18 cellular contexts compared by ENCODE assay signal in genomic region chr14:77843155-77843554, GRCh38.
"Had no signal": no experiment of that assay in that cellular context is flagged by ENCODE, and none has a peak within 500 bp of the region (broad histone marks: within the 10 kb centered on the region; RNA-seq: fewer than 3 reads in every experiment).

No MANE protein-coding gene starts in this region.

- H3K4me1 Mint-ChIP-seq: activated naive CD8-positive, alpha-beta T cell treated with anti-CD3 and anti-CD28 coated beads, Interleukin-2, amount 50 U/mL, for 24 hours; mesothelial cell of epicardium had no signal

- H3K36me3 Mint-ChIP-seq: mesothelial cell of epicardium had no signal

- H3K9me3 Mint-ChIP-seq: activated CD8-positive, alpha-beta T cell treated with anti-CD3 and anti-CD28 coated beads for 36 hours; activated naive CD4-positive, alpha-beta T cell treated with anti-CD3 and anti-CD28 coated beads for 36 hours; activated naive CD8-positive, alpha-beta T cell treated with anti-CD3 and anti-CD28 coated beads, Interleukin-2, amount 50 U/mL, for 24 hours; activated T-cell treated with anti-CD3 and anti-CD28 coated beads, Interleukin-2, amount 50 U/mL, for 24 hours; activated T-helper 2 cell treated with anti-CD3 and anti-CD28 coated beads, Interferon-gamma antibody, Interleukin-2, Interleukin-4, amounts not matched to agents 10 μg/mL and 5 μg/mL and 100 μg/mL, durations not matched to agents 14 hours and 24 hours and 36 hours; nephron had no signal

- H3K4me3 Mint-ChIP-seq: activated CD4-positive, alpha-beta T cell treated with anti-CD3 and anti-CD28 coated beads for 36 hours; activated CD8-positive, alpha-beta T cell treated with anti-CD3 and anti-CD28 coated beads for 36 hours; activated naive CD4-positive, alpha-beta T cell treated with anti-CD3 and anti-CD28 coated beads for 36 hours; activated naive CD8-positive, alpha-beta T cell treated with anti-CD3 and anti-CD28 coated beads, Interleukin-2, amount 50 U/mL, for 24 hours; activated T-cell treated with anti-CD3 and anti-CD28 coated beads, Interleukin-2, amount 50 U/mL, for 24 hours; mesothelial cell of epicardium; nephron had no signal

- ATAC-seq: activated CD4-positive, alpha-beta T cell treated with anti-CD3 and anti-CD28 coated beads for 36 hours; activated CD8-positive, alpha-beta T cell treated with anti-CD3 and anti-CD28 coated beads for 36 hours; activated naive CD8-positive, alpha-beta T cell treated with anti-CD3 and anti-CD28 coated beads, Interleukin-2, amount 50 U/mL, for 24 hours; esophagus mucosa; gastrocnemius medialis; lower lobe of right lung had no signal

- H3K27me3 Mint-ChIP-seq: activated CD4-positive, alpha-beta T cell treated with anti-CD3 and anti-CD28 coated beads for 36 hours; activated CD8-positive, alpha-beta T cell treated with anti-CD3 and anti-CD28 coated beads for 36 hours; activated naive CD8-positive, alpha-beta T cell treated with anti-CD3 and anti-CD28 coated beads, Interleukin-2, amount 50 U/mL, for 24 hours; activated T-cell treated with anti-CD3 and anti-CD28 coated beads, Interleukin-2, amount 50 U/mL, for 24 hours had no signal

- H3K27ac Mint-ChIP-seq: activated CD4-positive, alpha-beta T cell treated with anti-CD3 and anti-CD28 coated beads for 36 hours; activated CD8-positive, alpha-beta T cell treated with anti-CD3 and anti-CD28 coated beads for 36 hours; activated naive CD4-positive, alpha-beta T cell treated with anti-CD3 and anti-CD28 coated beads for 36 hours; activated naive CD8-positive, alpha-beta T cell treated with anti-CD3 and anti-CD28 coated beads, Interleukin-2, amount 50 U/mL, for 24 hours; activated T-cell treated with anti-CD3 and anti-CD28 coated beads, Interleukin-2, amount 50 U/mL, for 24 hours; activated T-helper 2 cell treated with anti-CD3 and anti-CD28 coated beads, Interferon-gamma antibody, Interleukin-2, Interleukin-4, amounts not matched to agents 10 μg/mL and 5 μg/mL and 100 μg/mL, durations not matched to agents 14 hours and 24 hours and 36 hours; mesothelial cell of epicardium; nephron had no signal

- DNase-seq: activated CD4-positive, alpha-beta T cell treated with anti-CD3 and anti-CD28 coated beads for 36 hours; activated CD8-positive, alpha-beta T cell treated with anti-CD3 and anti-CD28 coated beads for 36 hours; activated naive CD4-positive, alpha-beta T cell treated with anti-CD3 and anti-CD28 coated beads for 36 hours; activated naive CD8-positive, alpha-beta T cell treated with anti-CD3 and anti-CD28 coated beads, Interleukin-2, amount 50 U/mL, for 24 hours; activated T-cell treated with anti-CD3 and anti-CD28 coated beads, Interleukin-2, amount 50 U/mL, for 24 hours; cerebellar nuclear complex; effector CD8-positive, alpha-beta T cell; gastrocnemius medialis; lower lobe of right lung; stimulated activated CD8-positive, alpha-beta memory T cell treated with anti-CD3 and anti-CD28 coated beads, Interleukin-4, amount 100 ng/mL, for 48 hours; stimulated activated naive CD4-positive, alpha-beta T cell treated with Interleukin-2 at 50 U/mL for 16 hours; T-helper 2 cell; transverse colon; uterus had no signal
